10 cellular contexts compared by ENCODE assay signal in genomic region chr11:71240865-71241691, GRCh38. TPM values are rescaled to one million over a fixed set of nuclear protein-coding genes. Genes with fewer than 3 reads are reported as not detected.
DNase-seq lines count a peak whose midpoint lies in the region; FAIRE-seq and TF ChIP-seq lines count a peak whose summit lies in the region.
"Had no signal": no experiment of that assay in that cellular context is flagged by ENCODE, and none has a peak within 500 bp of the region (broad histone marks: within the 10 kb centered on the region; RNA-seq: fewer than 3 reads in every experiment).

No MANE protein-coding gene starts in this region.

- H3K4me3 ChIP-seq in SJSA1 (no peak overlapping the region), hepatocyte (no peak overlapping the region), subcutaneous abdominal adipose tissue (ENCODE audit: low read depth in 1 of 5, low read length in 5 of 5) (peak overlapping the region; percentile 9 to 42 (median 29))

- no peaks in the 10 kb centered on the region for H4K20me1 ChIP-seq in hepatocyte (ENCODE audit: insufficient read depth, poor library complexity, severe bottlenecking)

- FAIRE-seq in frontal cortex (lab: Jason Lieb, UNC), result no peak
- FAIRE-seq: colon had no signal

- H2AFZ ChIP-seq in hepatocyte, result no peak overlapping the region

- H3K9ac ChIP-seq in subcutaneous abdominal adipose tissue (ENCODE audit: low read length in 5 of 5), result peak overlapping the region in 2 of 5 donors; percentile 14 to 79

- TF ChIP-seq CTCF in hepatocyte (IDR thresholded peaks at IDR 0.05; ENCODE audit: poor library complexity), result no peak

- peak overlapping the region; percentile 64 for H3K27ac ChIP-seq in SJSA1
- H3K27ac ChIP-seq in hepatocyte, result peak overlapping the region; percentile 77
- H3K27ac ChIP-seq in subcutaneous abdominal adipose tissue (ENCODE audit: low read depth, low read length), result peak overlapping the region; percentile 52

- peak; percentile 12 for DNase-seq in DMS79 treated with DMSO at 0.1 percent for 48 hours (lab: John Stamatoyannopoulos, UW)
- no peak for DNase-seq in DMS79 (lab: John Stamatoyannopoulos, UW)
- peak; percentile 93 for DNase-seq in SJSA1 (ENCODE audit: low read depth in 1 of 2, low spot score in 2 of 2)
- peak; percentile 85 for DNase-seq in hepatocyte (ENCODE audit: low spot score)
- DNase-seq in SHP77 treated with DMSO at 0.1 percent for 48 hours (lab: John Stamatoyannopoulos, UW), result no peak
- DNase-seq in frontal cortex (ENCODE audit: low spot score in 2 of 2), result no peak
- DNase-seq in medulla oblongata (ENCODE audit: extremely low spot score), result no peak
- DNase-seq: AML-193 had no signal

- H3K36me3 ChIP-seq in SJSA1 (peaks cover 3% of the 10 kb centered on the region; the same call in 1 of the 2 replicates), hepatocyte (replicated peaks; ENCODE audit: insufficient read depth, low read depth) (no peaks in the 10 kb centered on the region), subcutaneous abdominal adipose tissue (ENCODE audit: control insufficient read depth in 5 of 5, insufficient read depth in 5 of 5, low read length in 5 of 5) (no peaks in the 10 kb centered on the region)

- H3K27me3 ChIP-seq in SJSA1 (replicated peaks) (no peaks in the 10 kb centered on the region), hepatocyte (no peaks in the 10 kb centered on the region), subcutaneous abdominal adipose tissue (ENCODE audit: control insufficient read depth in 5 of 5, insufficient read depth in 4 of 5, low read length in 5 of 5) (peaks cover 8 to 26% (median 13%) of the 10 kb centered on the region in 5 donors)

- H3K9me3 ChIP-seq in SJSA1 (replicated peaks), result no peaks in the 10 kb centered on the region
- no peaks in the 10 kb centered on the region for H3K9me3 ChIP-seq in hepatocyte (ENCODE audit: low read depth)
- no peaks in the 10 kb centered on the region for H3K9me3 ChIP-seq in subcutaneous abdominal adipose tissue (ENCODE audit: control insufficient read depth in 5 of 5, low read length in 5 of 5)

- peak overlapping the region; percentile 63 for H3K4me2 ChIP-seq in hepatocyte

- peaks cover 35% of the 10 kb centered on the region for H3K4me1 ChIP-seq in SJSA1 (replicated peaks)
- peaks cover 18% of the 10 kb centered on the region for H3K4me1 ChIP-seq in hepatocyte (ENCODE audit: insufficient read depth)
- H3K4me1 ChIP-seq in subcutaneous abdominal adipose tissue (ENCODE audit: control insufficient read depth in 5 of 5, insufficient read depth in 5 of 5, low read length in 5 of 5), result peaks cover 10 to 16% (median 11%) of the 10 kb centered on the region in 5 donors

- no peaks in the 10 kb centered on the region for H3K9me2 ChIP-seq in hepatocyte (replicated peaks; ENCODE audit: insufficient read depth)

- WGBS in hepatocyte (ENCODE audit: low lambda C conversion rate, missing lambda C conversion rate), result 21% methylated on average over 17 of the region's 17 CpGs

- peaks cover 67% of the 10 kb centered on the region for H3K79me2 ChIP-seq in hepatocyte

RNA-seq across cellular contexts. Expression of gene SHANK2, which starts 11.3 kb away (rescaled TPM):
- 3.3 and 10.7 TPM in 2 replicates for total RNA-seq in SJSA1 (2014; rRNA removed; shearing (Covaris generic))
- total RNA-seq in hepatocyte (11.9 and 17.3 TPM in 2 replicates), frontal cortex (24.5 TPM)
- polyA plus RNA-seq in hepatocyte, result 18.2 and 20.7 TPM in 2 replicates

Comparison
In these comparisons a context has a peak if more than half of its experiments do, and no peak if none do; other contexts are left out.
1. DNase-seq: peak in DMS79 treated with DMSO at 0.1 percent for 48 hours (single experiment), SJSA1 (2 of 2) and hepatocyte (single experiment); none in DMS79 (single experiment), SHP77 treated with DMSO at 0.1 percent for 48 hours (single experiment), frontal cortex (0 of 2) and medulla oblongata (single experiment).
2. H3K4me3 ChIP-seq: peak in subcutaneous abdominal adipose tissue (5 of 5); none in SJSA1 (single experiment) and hepatocyte (single experiment).
3. Peak in every context shown above with its lines, with median percentiles within 50 percentile points of each other: H3K27ac ChIP-seq.